ENCODE assay signal across 7 cellular contexts in genomic region chr1:14100444-14100843, GRCh38.
"Had no signal": no experiment of that assay in that cellular context is flagged by ENCODE, and none has a peak within 500 bp of the region (broad histone marks: within the 10 kb centered on the region; RNA-seq: fewer than 3 reads in every experiment).

No MANE protein-coding gene starts in this region.

- H3K4me3 ChIP-seq: K562 had no signal

- H3K36me3 Mint-ChIP-seq: IgD-negative memory B cell had no signal

- H3K27me3 Mint-ChIP-seq: IgD-negative memory B cell had no signal

- DNase-seq: IMR-90, KBM-7, KG1 had no signal

- H3K27ac Mint-ChIP-seq: IgD-negative memory B cell had no signal

- ATAC-seq: HepG2, K562 had no signal

- H3K27ac ChIP-seq: HL-60 had no signal
